Comparison of ENCODE assay signal across 10 cellular contexts in the genomic region with DNA sequence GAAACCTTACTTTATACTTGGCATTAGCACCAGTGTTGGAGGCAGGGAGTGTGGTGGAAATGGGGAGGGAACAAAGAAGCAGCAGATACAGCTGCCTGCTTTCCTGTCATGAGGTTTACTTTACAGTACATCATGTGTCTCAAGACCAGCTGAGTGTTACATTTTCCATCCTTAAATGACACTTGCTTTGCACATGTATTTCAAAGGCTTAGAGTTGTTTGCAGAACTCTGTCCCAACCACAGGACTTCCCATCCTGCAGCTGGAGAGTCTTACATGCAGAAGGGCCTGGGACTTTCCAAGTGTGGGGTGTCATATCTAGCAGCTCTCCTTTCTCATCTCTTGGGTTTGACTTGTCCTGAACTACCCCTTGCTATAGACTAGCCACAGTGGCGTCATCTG.
DNase-seq lines count a peak whose midpoint lies in the region; ATAC-seq, FAIRE-seq and TF ChIP-seq lines count a peak whose summit lies in the region.
"Had no signal": no experiment of that assay in that cellular context is flagged by ENCODE, and none has a peak within 500 bp of the region (broad histone marks: within the 10 kb centered on the region; RNA-seq: fewer than 3 reads in every experiment).

No MANE protein-coding gene starts in this region.

- 54 to 76% methylated on average over 1 of the region's 1 CpG for WGBS in lung, 2 donors

- peak; percentile 63 for ATAC-seq in GM21447 (IDR thresholded peaks at IDR 0.05; ENCODE audit: unreplicated experiment)
- ATAC-seq in lung (ENCODE audit: insufficient read depth, low FRiP score), result peak; percentile 73
- no peak for ATAC-seq in HG02571 (IDR thresholded peaks at IDR 0.05; ENCODE audit: unreplicated experiment)

- no peaks in the 10 kb centered on the region for H3K36me3 ChIP-seq in lung (ENCODE audit: control insufficient read depth in 2 of 2, insufficient read depth in 2 of 2, low read length in 2 of 2)
- no peaks in the 10 kb centered on the region for H3K36me3 ChIP-seq in kidney (ENCODE audit: control insufficient read depth in 1 of 2, insufficient read depth in 2 of 2, low read length in 2 of 2)

- H3K4me3 ChIP-seq in GM12865 (ENCODE audit: low read depth, low read length) (no peak overlapping the region), lung (no peak overlapping the region), kidney (ENCODE audit: low read length in 2 of 2) (no peak overlapping the region)

- intact Hi-C loops in kidney (cut with DNase I), result no loop called here

- TF ChIP-seq CTCF in GM12865 (IDR thresholded peaks at IDR 0.05; ENCODE audit: insufficient read depth, low read depth, low read length, missing control alignments), result no peak
- no peak for TF ChIP-seq CTCF in lung (IDR thresholded peaks at IDR 0.05; ENCODE audit: control extremely low read depth, extremely low read depth)
- no peak for TF ChIP-seq CTCF in kidney (IDR thresholded peaks at IDR 0.05; ENCODE audit: borderline replicate concordance, extremely low read depth, insufficient read depth)

- H3K27ac ChIP-seq in lung (ENCODE audit: low read depth in 1 of 2, low read length in 1 of 2), result no peak overlapping the region
- H3K27ac ChIP-seq in kidney (ENCODE audit: low read depth in 2 of 2, low read length in 2 of 2), result no peak overlapping the region

- FAIRE-seq in kidney (lab: Jason Lieb, UNC), result no peak
- FAIRE-seq: G401.6, islet of Langerhans had no signal

- no peak overlapping the region for H3K9ac ChIP-seq in kidney (ENCODE audit: low read length in 2 of 2)

- H3K4me1 ChIP-seq in lung (ENCODE audit: control insufficient read depth in 2 of 2, insufficient read depth in 2 of 2, low read length in 2 of 2) (peaks cover 0 to 4% of the 10 kb centered on the region in 2 donors), kidney (ENCODE audit: control insufficient read depth in 1 of 2, insufficient read depth in 1 of 2, low read depth in 1 of 2, low read length in 2 of 2) (no peaks in the 10 kb centered on the region)

- DNase-seq in GM12865 (ENCODE audit: low read depth), result peak; percentile 77
- DNase-seq in NCI-H2196 treated with DMSO at 0.1 percent for 48 hours (lab: John Stamatoyannopoulos, UW; ENCODE audit: unreplicated experiment), result peak; percentile 69
- no peak for DNase-seq in lung (ENCODE audit: low spot score)
- no peak for DNase-seq in kidney
- DNase-seq in stimulated activated CD8-positive, alpha-beta memory T cell treated with anti-CD3 and anti-CD28 coated beads, Interleukin-4, amount 100 ng/mL, for 48 hours, result no peak
- no peak for DNase-seq in A172 (ENCODE audit: low spot score)

- no peaks in the 10 kb centered on the region for H3K27me3 ChIP-seq in lung (ENCODE audit: control insufficient read depth, insufficient read depth)

- peaks cover 0 to 3% of the 10 kb centered on the region in 2 donors for H3K9me3 ChIP-seq in lung (ENCODE audit: control insufficient read depth in 2 of 2, insufficient read depth in 1 of 2, low read length in 1 of 2)
- no peaks in the 10 kb centered on the region for H3K9me3 ChIP-seq in kidney (ENCODE audit: control insufficient read depth in 1 of 2, low read length in 2 of 2)

Comparison
In these comparisons a context has a peak if more than half of its experiments do, and no peak if none do; other contexts are left out.
1. DNase-seq: peak in GM12865 (single experiment) and NCI-H2196 treated with DMSO at 0.1 percent for 48 hours (single experiment); none in lung (single experiment), kidney (single experiment), stimulated activated CD8-positive, alpha-beta memory T cell treated with anti-CD3 and anti-CD28 coated beads, Interleukin-4, amount 100 ng/mL, for 48 hours (single experiment) and A172 (single experiment).